ENCODE assay signal across 29 cellular contexts in the genomic region with DNA sequence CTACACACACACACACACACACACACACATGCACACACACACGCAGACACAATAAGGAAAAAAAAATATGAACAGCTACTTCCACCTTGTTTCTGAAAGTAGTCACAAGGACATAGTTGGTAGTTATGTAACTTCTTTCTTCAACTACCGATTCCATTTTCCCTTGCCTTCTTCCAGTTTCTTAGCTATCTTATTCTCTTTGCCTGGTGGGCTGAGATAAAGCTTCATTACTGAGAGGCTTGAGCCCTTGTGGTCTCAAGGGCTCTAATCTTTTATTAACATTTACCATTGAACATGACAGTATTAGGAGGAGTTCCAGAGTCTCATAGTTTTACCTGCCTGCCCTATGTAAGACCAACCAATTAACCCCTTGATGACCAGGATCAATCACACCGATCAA. TPM values are rescaled to one million over a fixed set of nuclear protein-coding genes. Genes with fewer than 3 reads are reported as not detected.
"Had no signal": no experiment of that assay in that cellular context is flagged by ENCODE, and none has a peak within 500 bp of the region (broad histone marks: within the 10 kb centered on the region; RNA-seq: fewer than 3 reads in every experiment).

No MANE protein-coding gene starts in this region.

- DNase-seq: activated CD4-positive, alpha-beta T cell treated with anti-CD3 and anti-CD28 coated beads, Interleukin-2, amount 10 ng/mL, durations not matched to agents 24 days and 14 days; activated CD4-positive, alpha-beta T cell treated with anti-CD3 and anti-CD28 coated beads, Interleukin-2, amount 50 U/mL, for 4 hours; activated CD8-positive, alpha-beta T cell treated with anti-CD3 and anti-CD28 coated beads for 36 hours; activated gamma-delta T cell; activated naive CD4-positive, alpha-beta T cell treated with Interleukin-2 at 50 U/mL for 16 hours; activated naive CD8-positive, alpha-beta T cell treated with anti-CD3 and anti-CD28 coated beads, Interleukin-2, amount 10 ng/mL, durations not matched to agents 7 days and 5 days; activated T-cell treated with anti-CD3 and anti-CD28 coated beads, Interleukin-2, amount 50 U/mL, for 24 hours; central memory CD4-positive, alpha-beta T cell; colonic mucosa; Karpas-422; MV-4-11; NCI-H1092; NCI-H1436 treated with DMSO at 0.1 percent for 48 hours; NCI-H1694 treated with DMSO at 0.1 percent for 48 hours; NCI-H2029; NCI-H345; NCI-H524 treated with DMSO at 0.1 percent for 48 hours; PC-3; Peyer's patch; RPMI8226; SHP77 treated with DMSO at 0.1 percent for 48 hours; SK-N-SH had no signal

- H3K36me3 ChIP-seq: colonic mucosa, Peyer's patch, SJSA1 had no signal

- H3K9me3 ChIP-seq: colonic mucosa, Peyer's patch, SJSA1, SK-N-SH had no signal

- H3K4me2 ChIP-seq: SK-N-SH had no signal

- H3K4me3 Mint-ChIP-seq: activated CD4-positive, alpha-beta T cell treated with anti-CD3 and anti-CD28 coated beads, Interleukin-2, amount 10 ng/mL, durations not matched to agents 24 days and 14 days; activated CD8-positive, alpha-beta T cell treated with anti-CD3 and anti-CD28 coated beads for 36 hours; activated naive CD4-positive, alpha-beta T cell treated with anti-CD3 and anti-CD28 coated beads, Interleukin-2, amount 50 U/mL, for 24 hours; activated naive CD8-positive, alpha-beta T cell treated with anti-CD3 and anti-CD28 coated beads, Interleukin-2, amount 10 ng/mL, durations not matched to agents 7 days and 5 days; activated T-cell treated with anti-CD3 and anti-CD28 coated beads, Interleukin-2, amount 50 U/mL, for 24 hours; brain; T-helper 1 cell treated with Interleukin-12 subunit alpha and Interleukin-12 subunit beta and Interleukin-4 antibody, amounts not matched to agents 30 μg/mL and 1 μg/mL, for 36 hours; T-helper 2 cell treated with Interferon-gamma antibody and Interleukin-4, amounts not matched to agents 5 μg/mL and 100 μg/mL, for 36 hours had no signal

- H3K27ac ChIP-seq: colonic mucosa, Peyer's patch, SJSA1 had no signal

- H3K9ac ChIP-seq: SK-N-SH had no signal

- H3K27me3 ChIP-seq: colonic mucosa, Peyer's patch, SJSA1 had no signal

- H3K4me1 Mint-ChIP-seq: activated CD4-positive, alpha-beta T cell treated with anti-CD3 and anti-CD28 coated beads, Interleukin-2, amount 10 ng/mL, durations not matched to agents 24 days and 14 days; activated naive CD4-positive, alpha-beta T cell treated with anti-CD3 and anti-CD28 coated beads, Interleukin-2, amount 50 U/mL, for 24 hours; activated naive CD8-positive, alpha-beta T cell treated with anti-CD3 and anti-CD28 coated beads, Interleukin-2, amount 10 ng/mL, durations not matched to agents 7 days and 5 days; brain had no signal

- H3K4me1 ChIP-seq: colonic mucosa, Peyer's patch had no signal

- H3K9me3 Mint-ChIP-seq: activated CD4-positive, alpha-beta T cell treated with anti-CD3 and anti-CD28 coated beads, Interleukin-2, amount 10 ng/mL, durations not matched to agents 24 days and 14 days; activated CD8-positive, alpha-beta T cell treated with anti-CD3 and anti-CD28 coated beads for 36 hours; activated naive CD4-positive, alpha-beta T cell treated with anti-CD3 and anti-CD28 coated beads, Interleukin-2, amount 50 U/mL, for 24 hours; activated naive CD8-positive, alpha-beta T cell treated with anti-CD3 and anti-CD28 coated beads, Interleukin-2, amount 10 ng/mL, durations not matched to agents 7 days and 5 days; activated T-cell treated with anti-CD3 and anti-CD28 coated beads, Interleukin-2, amount 50 U/mL, for 24 hours; activated T-helper 2 cell treated with anti-CD3 and anti-CD28 coated beads, Interferon-gamma antibody, Interleukin-2, Interleukin-4, amounts not matched to agents 10 μg/mL and 5 μg/mL and 100 μg/mL, durations not matched to agents 14 hours and 24 hours and 36 hours; T-helper 1 cell treated with Interleukin-12 subunit alpha and Interleukin-12 subunit beta and Interleukin-4 antibody, amounts not matched to agents 30 μg/mL and 1 μg/mL, for 36 hours; T-helper 2 cell treated with Interferon-gamma antibody and Interleukin-4, amounts not matched to agents 5 μg/mL and 100 μg/mL, for 36 hours had no signal

- ATAC-seq: activated CD8-positive, alpha-beta T cell treated with anti-CD3 and anti-CD28 coated beads for 36 hours; PC-3 had no signal

- H3K36me3 Mint-ChIP-seq: activated naive CD8-positive, alpha-beta T cell treated with anti-CD3 and anti-CD28 coated beads, Interleukin-2, amount 10 ng/mL, durations not matched to agents 7 days and 5 days; brain had no signal

- H3K27ac Mint-ChIP-seq: activated CD4-positive, alpha-beta T cell treated with anti-CD3 and anti-CD28 coated beads, Interleukin-2, amount 10 ng/mL, durations not matched to agents 24 days and 14 days; activated CD8-positive, alpha-beta T cell treated with anti-CD3 and anti-CD28 coated beads for 36 hours; activated naive CD4-positive, alpha-beta T cell treated with anti-CD3 and anti-CD28 coated beads, Interleukin-2, amount 50 U/mL, for 24 hours; activated naive CD8-positive, alpha-beta T cell treated with anti-CD3 and anti-CD28 coated beads, Interleukin-2, amount 10 ng/mL, durations not matched to agents 7 days and 5 days; activated T-cell treated with anti-CD3 and anti-CD28 coated beads, Interleukin-2, amount 50 U/mL, for 24 hours; activated T-helper 2 cell treated with anti-CD3 and anti-CD28 coated beads, Interferon-gamma antibody, Interleukin-2, Interleukin-4, amounts not matched to agents 10 μg/mL and 5 μg/mL and 100 μg/mL, durations not matched to agents 14 hours and 24 hours and 36 hours; brain; T-helper 1 cell treated with Interleukin-12 subunit alpha and Interleukin-12 subunit beta and Interleukin-4 antibody, amounts not matched to agents 30 μg/mL and 1 μg/mL, for 36 hours; T-helper 2 cell treated with Interferon-gamma antibody and Interleukin-4, amounts not matched to agents 5 μg/mL and 100 μg/mL, for 36 hours had no signal

- H3K27me3 Mint-ChIP-seq: activated naive CD4-positive, alpha-beta T cell treated with anti-CD3 and anti-CD28 coated beads, Interleukin-2, amount 50 U/mL, for 24 hours; brain had no signal

- H3K4me3 ChIP-seq: colonic mucosa, Peyer's patch, SJSA1 had no signal

RNA-seq across cellular contexts. Expression of a gene that starts 8.9 kb away (rescaled TPM):
- total RNA-seq: MCF 10A, PC-3 had no signal
